Comparison of ENCODE assay signal across 1 cellular context in the genomic region with DNA sequence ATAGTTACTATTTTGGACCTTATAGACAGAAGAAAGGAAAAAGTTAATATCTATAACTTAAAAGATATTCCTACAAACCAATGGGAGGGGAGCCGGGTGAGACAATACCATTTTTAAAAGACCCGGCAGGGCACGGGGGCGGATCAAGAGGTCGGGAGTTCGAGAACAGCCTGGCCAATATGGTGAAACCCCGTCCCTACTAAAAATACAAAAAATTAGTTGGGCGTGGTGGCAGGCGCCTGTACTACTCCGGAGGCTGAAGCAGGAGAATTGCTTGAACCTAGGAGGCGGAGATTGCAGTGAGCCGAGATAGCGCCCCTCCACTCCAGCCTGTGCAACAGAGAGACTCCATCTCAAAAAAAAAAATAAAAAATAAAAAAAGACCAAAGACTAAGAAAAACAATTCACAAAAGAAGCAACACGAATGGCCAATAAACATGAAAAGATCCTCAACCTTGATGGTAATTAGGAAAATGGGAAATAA.
TF ChIP-seq lines count a peak whose summit lies in the region.

No MANE protein-coding gene starts in this region.

TF ChIP-seq in GM12878, 131 proteins besides CTCF, POLR2A, EP300 and RAD21 (continued from another document):
- no peak for TF ChIP-seq CUX1 (IDR thresholded peaks at IDR 0.05; ENCODE audit: insufficient replicate concordance, low read depth, low read length)
- TF ChIP-seq IRF5 (IDR thresholded peaks at IDR 0.05; ENCODE audit: borderline replicate concordance): no peak
- TF ChIP-seq MAX (IDR thresholded peaks at IDR 0.05; ENCODE audit: low read depth, low read length): no peak
- TF ChIP-seq CHD2 (IDR thresholded peaks at IDR 0.05; ENCODE audit: borderline replicate concordance, low read depth, low read length): no peak
- TF ChIP-seq, protein P1, sequence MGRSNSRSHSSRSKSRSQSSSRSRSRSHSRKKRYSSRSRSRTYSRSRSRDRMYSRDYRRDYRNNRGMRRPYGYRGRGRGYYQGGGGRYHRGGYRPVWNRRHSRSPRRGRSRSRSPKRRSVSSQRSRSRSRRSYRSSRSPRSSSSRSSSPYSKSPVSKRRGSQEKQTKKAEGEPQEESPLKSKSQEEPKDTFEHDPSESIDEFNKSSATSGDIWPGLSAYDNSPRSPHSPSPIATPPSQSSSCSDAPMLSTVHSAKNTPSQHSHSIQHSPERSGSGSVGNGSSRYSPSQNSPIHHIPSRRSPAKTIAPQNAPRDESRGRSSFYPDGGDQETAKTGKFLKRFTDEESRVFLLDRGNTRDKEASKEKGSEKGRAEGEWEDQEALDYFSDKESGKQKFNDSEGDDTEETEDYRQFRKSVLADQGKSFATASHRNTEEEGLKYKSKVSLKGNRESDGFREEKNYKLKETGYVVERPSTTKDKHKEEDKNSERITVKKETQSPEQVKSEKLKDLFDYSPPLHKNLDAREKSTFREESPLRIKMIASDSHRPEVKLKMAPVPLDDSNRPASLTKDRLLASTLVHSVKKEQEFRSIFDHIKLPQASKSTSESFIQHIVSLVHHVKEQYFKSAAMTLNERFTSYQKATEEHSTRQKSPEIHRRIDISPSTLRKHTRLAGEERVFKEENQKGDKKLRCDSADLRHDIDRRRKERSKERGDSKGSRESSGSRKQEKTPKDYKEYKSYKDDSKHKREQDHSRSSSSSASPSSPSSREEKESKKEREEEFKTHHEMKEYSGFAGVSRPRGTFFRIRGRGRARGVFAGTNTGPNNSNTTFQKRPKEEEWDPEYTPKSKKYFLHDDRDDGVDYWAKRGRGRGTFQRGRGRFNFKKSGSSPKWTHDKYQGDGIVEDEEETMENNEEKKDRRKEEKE (IDR thresholded peaks at IDR 0.05): no peak
- TF ChIP-seq SKIL (IDR thresholded peaks at IDR 0.05; ENCODE audit: low read depth, poor library complexity, severe bottlenecking): no peak
- TF ChIP-seq PKNOX1 (IDR thresholded peaks at IDR 0.05): no peak
- TF ChIP-seq LARP7 (IDR thresholded peaks at IDR 0.05): no peak
- TF ChIP-seq E2F8 (IDR thresholded peaks at IDR 0.05; ENCODE audit: low read depth, partially characterized antibody): no peak
